ENCODE assay signal across 22 cellular contexts in genomic region chr3:12959395-12959794, GRCh38.
DNase-seq lines count a peak whose midpoint lies in the region; ATAC-seq, FAIRE-seq and TF ChIP-seq lines count a peak whose summit lies in the region.
"Had no signal": no experiment of that assay in that cellular context is flagged by ENCODE, and none has a peak within 500 bp of the region (broad histone marks: within the 10 kb centered on the region; RNA-seq: fewer than 3 reads in every experiment).

No MANE protein-coding gene starts in this region.

- no peaks in the 10 kb centered on the region for H3K27me3 ChIP-seq in thyroid gland
- H3K27me3 ChIP-seq: breast epithelium had no signal

- H3K4me3 ChIP-seq in thyroid gland (replicated peaks in 1 of 3): no peak overlapping the region
- H3K4me3 ChIP-seq: breast epithelium had no signal

- TF ChIP-seq POLR2A in thyroid gland (IDR thresholded peaks at IDR 0.05): no peak

- no peaks in the 10 kb centered on the region for H3K36me3 ChIP-seq in thyroid gland
- H3K36me3 ChIP-seq: breast epithelium had no signal

- POLR2A ChIA-PET in naive thymus-derived CD8-positive, alpha-beta T cell (lab: Charles Lee): no interaction called here

- peaks cover 92% of the 10 kb centered on the region for H3K4me1 Mint-ChIP-seq in activated T-cell treated with anti-CD3 and anti-CD28 coated beads, Interleukin-2, amount 50 U/mL, for 24 hours (ENCODE audit: low read depth)
- peaks cover 100% of the 10 kb centered on the region for H3K4me1 Mint-ChIP-seq in dendritic cell treated with granulocyte-macrophage colony-stimulating factor and Interleukin-4, amounts not matched to agents 40 ng/mL and 50 ng/mL, for 4 days (ENCODE audit: low read depth)
- peaks cover 51 to 98% (median 90%) of the 10 kb centered on the region in 4 donors for H3K4me1 Mint-ChIP-seq in naive thymus-derived CD8-positive, alpha-beta T cell

- no peak for TF ChIP-seq CTCF in thyroid gland (IDR thresholded peaks at IDR 0.05)

- DNase-seq in activated T-cell treated with anti-CD3 and anti-CD28 coated beads, Interleukin-2, amount 50 U/mL, for 24 hours: no peak
- no peak for DNase-seq in activated T-cell treated with anti-CD3 and anti-CD28 coated beads for 4 hours
- no peak for DNase-seq in naive thymus-derived CD8-positive, alpha-beta T cell
- no peak for DNase-seq in thyroid gland
- DNase-seq in HPDE6-E6E7 (ENCODE audit: extremely low spot score): no peak
- DNase-seq in activated CD4-positive, alpha-beta T cell treated with anti-CD3 and anti-CD28 coated beads, Interleukin-2, amount 50 U/mL, for 48 hours: no peak
- no peak for DNase-seq in GM19239 (ENCODE audit: insufficient read length, low spot score)
- DNase-seq: activated CD4-positive, alpha-beta T cell treated with anti-CD3 and anti-CD28 coated beads, Interleukin-2, amount 10 ng/mL, durations not matched to agents 7 days and 5 days; activated naive CD8-positive, alpha-beta T cell treated with anti-CD3 and anti-CD28 coated beads for 36 hours; DMS79; effector CD8-positive, alpha-beta T cell; NCI-H1436; NCI-H2171 treated with DMSO at 0.1 percent for 48 hours; small intestine; stimulated activated CD4-positive, alpha-beta T cell treated with anti-CD3 and anti-CD28 coated beads, Interleukin-4, amount 100 ng/mL, for 4 hours; stimulated activated CD8-positive, alpha-beta memory T cell treated with anti-CD3 and anti-CD28 coated beads, Interleukin-4, amount 100 ng/mL, for 48 hours; trophoblast cell had no signal

- no peaks in the 10 kb centered on the region for H3K9me3 ChIP-seq in thyroid gland
- H3K9me3 ChIP-seq: breast epithelium had no signal

- H3K27me3 Mint-ChIP-seq in activated T-cell treated with anti-CD3 and anti-CD28 coated beads, Interleukin-2, amount 50 U/mL, for 24 hours: no peaks in the 10 kb centered on the region
- H3K27me3 Mint-ChIP-seq in dendritic cell treated with granulocyte-macrophage colony-stimulating factor and Interleukin-4, amounts not matched to agents 40 ng/mL and 50 ng/mL, for 4 days: no peaks in the 10 kb centered on the region
- H3K27me3 Mint-ChIP-seq in naive thymus-derived CD8-positive, alpha-beta T cell: no peaks in the 10 kb centered on the region
- H3K27me3 Mint-ChIP-seq: activated CD4-positive, alpha-beta T cell treated with anti-CD3 and anti-CD28 coated beads, Interleukin-2, amount 10 ng/mL, durations not matched to agents 7 days and 5 days; activated naive CD8-positive, alpha-beta T cell treated with anti-CD3 and anti-CD28 coated beads for 36 hours had no signal

- H3K27ac ChIP-seq in thyroid gland: peak overlapping the region in 2 of 3 donors; percentile 21 to 56
- H3K27ac ChIP-seq: 22Rv1, breast epithelium had no signal

- H3K4me1 ChIP-seq in thyroid gland: peaks cover 22 to 63% of the 10 kb centered on the region in 2 donors

- H3K4me3 Mint-ChIP-seq in activated T-cell treated with anti-CD3 and anti-CD28 coated beads, Interleukin-2, amount 50 U/mL, for 24 hours: no peak overlapping the region
- peak overlapping the region; percentile 32 for H3K4me3 Mint-ChIP-seq in dendritic cell treated with granulocyte-macrophage colony-stimulating factor and Interleukin-4, amounts not matched to agents 40 ng/mL and 50 ng/mL, for 4 days
- peak overlapping the region in 4 of 10 donors; percentile 48 to 71 (median 66) for H3K4me3 Mint-ChIP-seq in naive thymus-derived CD8-positive, alpha-beta T cell
- H3K4me3 Mint-ChIP-seq: activated CD4-positive, alpha-beta T cell treated with anti-CD3 and anti-CD28 coated beads, Interleukin-2, amount 10 ng/mL, durations not matched to agents 7 days and 5 days; activated naive CD8-positive, alpha-beta T cell treated with anti-CD3 and anti-CD28 coated beads for 36 hours had no signal

- no peak for ATAC-seq in naive thymus-derived CD8-positive, alpha-beta T cell

- FAIRE-seq in GM19239 (lab: Jason Lieb, UNC): no peak
- FAIRE-seq: GM18507, HTR-8/SVneo, small intestine had no signal

- H3K9me3 Mint-ChIP-seq in activated T-cell treated with anti-CD3 and anti-CD28 coated beads, Interleukin-2, amount 50 U/mL, for 24 hours: no peaks in the 10 kb centered on the region
- H3K9me3 Mint-ChIP-seq in dendritic cell treated with granulocyte-macrophage colony-stimulating factor and Interleukin-4, amounts not matched to agents 40 ng/mL and 50 ng/mL, for 4 days: no peaks in the 10 kb centered on the region
- H3K9me3 Mint-ChIP-seq in naive thymus-derived CD8-positive, alpha-beta T cell: no peaks in the 10 kb centered on the region
- H3K9me3 Mint-ChIP-seq: activated CD4-positive, alpha-beta T cell treated with anti-CD3 and anti-CD28 coated beads, Interleukin-2, amount 10 ng/mL, durations not matched to agents 7 days and 5 days; activated naive CD8-positive, alpha-beta T cell treated with anti-CD3 and anti-CD28 coated beads for 36 hours had no signal

- peak overlapping the region; percentile 40 for H3K27ac Mint-ChIP-seq in activated T-cell treated with anti-CD3 and anti-CD28 coated beads, Interleukin-2, amount 50 U/mL, for 24 hours
- peak overlapping the region; percentile 87 for H3K27ac Mint-ChIP-seq in dendritic cell treated with granulocyte-macrophage colony-stimulating factor and Interleukin-4, amounts not matched to agents 40 ng/mL and 50 ng/mL, for 4 days
- peak overlapping the region in 6 of 10 donors; percentile 1 to 65 (median 34) for H3K27ac Mint-ChIP-seq in naive thymus-derived CD8-positive, alpha-beta T cell
- H3K27ac Mint-ChIP-seq: activated CD4-positive, alpha-beta T cell treated with anti-CD3 and anti-CD28 coated beads, Interleukin-2, amount 10 ng/mL, durations not matched to agents 7 days and 5 days; activated naive CD8-positive, alpha-beta T cell treated with anti-CD3 and anti-CD28 coated beads for 36 hours had no signal

- intact Hi-C loops in dendritic cell treated with granulocyte-macrophage colony-stimulating factor and Interleukin-4, amounts not matched to agents 40 ng/mL and 50 ng/mL, for 4 days (cut with micrococcal nuclease): loop anchor here (5.0 kb wide), 1 partner anchor 33 kb away; no protein-coding TSS in a partner anchor
- intact Hi-C loops in thyroid gland (cut with DNase I): no loop called here

- H3K36me3 Mint-ChIP-seq in activated T-cell treated with anti-CD3 and anti-CD28 coated beads, Interleukin-2, amount 50 U/mL, for 24 hours (ENCODE audit: low read depth): peaks cover 9% of the 10 kb centered on the region
- H3K36me3 Mint-ChIP-seq in dendritic cell treated with granulocyte-macrophage colony-stimulating factor and Interleukin-4, amounts not matched to agents 40 ng/mL and 50 ng/mL, for 4 days (ENCODE audit: low read depth): peaks cover 66% of the 10 kb centered on the region
- H3K36me3 Mint-ChIP-seq in naive thymus-derived CD8-positive, alpha-beta T cell: peaks cover 0 to 24% (median 2%) of the 10 kb centered on the region in 3 donors
- H3K36me3 Mint-ChIP-seq: activated naive CD8-positive, alpha-beta T cell treated with anti-CD3 and anti-CD28 coated beads for 36 hours had no signal

- 61 to 76% methylated on average over 5 to 7 of the region's 7 CpGs for WGBS in thyroid gland, 2 donors

Comparison
In these comparisons a context has a peak if more than half of its experiments do, and no peak if none do; other contexts are left out.
1. H3K27ac Mint-ChIP-seq: peak in every context shown above with its lines; median percentile 87 in dendritic cell treated with granulocyte-macrophage colony-stimulating factor and Interleukin-4, amounts not matched to agents 40 ng/mL and 50 ng/mL, for 4 days; 40 in activated T-cell treated with anti-CD3 and anti-CD28 coated beads, Interleukin-2, amount 50 U/mL, for 24 hours; 34 in naive thymus-derived CD8-positive, alpha-beta T cell.